Comparison of ENCODE assay signal across 11 cellular contexts in the genomic region with DNA sequence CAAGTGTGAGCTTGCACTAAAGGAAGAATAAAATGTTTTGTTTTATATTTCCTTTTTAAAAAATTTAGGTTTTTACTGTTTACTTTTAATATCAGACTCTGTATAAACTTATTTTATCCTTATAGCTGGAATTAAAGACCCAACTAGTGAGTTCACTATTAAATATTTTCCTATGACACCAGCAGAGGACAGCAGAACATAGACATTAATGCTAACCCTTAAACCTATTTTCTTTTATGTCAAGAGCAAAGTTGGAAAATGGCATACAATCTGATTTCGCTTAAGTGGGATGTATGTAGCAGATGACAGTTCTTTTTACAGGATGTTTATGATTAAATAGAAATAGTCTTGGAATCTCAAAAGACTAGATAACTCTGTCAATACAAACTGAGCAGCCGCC.
DNase-seq lines count a peak whose midpoint lies in the region; ATAC-seq and TF ChIP-seq lines count a peak whose summit lies in the region.
"Had no signal": no experiment of that assay in that cellular context is flagged by ENCODE, and none has a peak within 500 bp of the region (broad histone marks: within the 10 kb centered on the region; RNA-seq: fewer than 3 reads in every experiment).

No MANE protein-coding gene starts in this region.

- H3K4me3 ChIP-seq in Loucy (ENCODE audit: low read length, poor library complexity, severe bottlenecking) = no peak overlapping the region
- H3K4me3 ChIP-seq in astrocyte of the spinal cord (ENCODE audit: low read depth, low read length) = no peak overlapping the region
- H3K4me3 ChIP-seq in lower leg skin (ENCODE audit: low read depth, poor library complexity, severe bottlenecking) = no peak overlapping the region

- no peaks in the 10 kb centered on the region for H3K9me2 ChIP-seq in Loucy (replicated peaks; ENCODE audit: low read depth, low read length)

- no peaks in the 10 kb centered on the region for H3F3A ChIP-seq in Loucy (ENCODE audit: low read depth)

- intact Hi-C loops in lower leg skin (cut with DNase I; ENCODE audit: low total_unique reads) = no loop called here

- peak; percentile 68 for TF ChIP-seq CTCF in Loucy (conservative IDR thresholded peaks at IDR 0.05; ENCODE audit: low read length)
- peak; percentile 29 for TF ChIP-seq CTCF in astrocyte of the spinal cord (IDR thresholded peaks at IDR 0.05; ENCODE audit: low read depth, low read length)
- no peak for TF ChIP-seq CTCF in lower leg skin (IDR thresholded peaks at IDR 0.05)

- no peaks in the 10 kb centered on the region for H4K20me1 ChIP-seq in Loucy (ENCODE audit: insufficient read depth, low read length, poor library complexity, severe bottlenecking)

- peak; percentile 29 for DNase-seq in DMS53 treated with DMSO at 0.1 percent for 48 hours (lab: John Stamatoyannopoulos, UW; ENCODE audit: unreplicated experiment)
- DNase-seq in astrocyte of the spinal cord (ENCODE audit: low read depth, low spot score) = peak; percentile 14
- peak; percentile 4 for DNase-seq in midbrain (lab: John Stamatoyannopoulos, UW)
- DNase-seq in lower leg skin (ENCODE audit: low spot score in 2 of 2) = no peak
- DNase-seq: cerebellar nuclear complex; stimulated activated CD4-positive, alpha-beta T cell treated with anti-CD3 and anti-CD28 coated beads, Interleukin-1b, Interleukin-23, amount 100 ng/mL, for 48 hours had no signal

- H3K36me3 ChIP-seq in Loucy (ENCODE audit: insufficient read depth, low read length) = no peaks in the 10 kb centered on the region

- H3K9ac ChIP-seq in Loucy (ENCODE audit: low read depth, low read length, poor library complexity, severe bottlenecking) = no peak overlapping the region

- no peak overlapping the region for H3K4me2 ChIP-seq in Loucy (ENCODE audit: low read depth, low read length, poor library complexity, severe bottlenecking)

- H3K4me1 ChIP-seq in Loucy (ENCODE audit: insufficient read depth, low read length, poor library complexity, severe bottlenecking) = no peaks in the 10 kb centered on the region

- ATAC-seq in GM21447 (IDR thresholded peaks at IDR 0.05; ENCODE audit: unreplicated experiment) (no peak), GM19324 (IDR thresholded peaks at IDR 0.05; ENCODE audit: low FRiP score, unreplicated experiment) (no peak)
- ATAC-seq: left lobe of liver; stimulated activated memory B cell treated with anti-CD40 and anti-IgM and Interleukin-4, amounts not matched to agents 10 μg/mL and 1 μg/mL and 100 μg/mL, for 72 hours had no signal

- no peak overlapping the region for H2AFZ ChIP-seq in Loucy (ENCODE audit: low read length)

- in situ Hi-C loops in astrocyte of the spinal cord (cut with HindIII; ENCODE audit: low sequenced_read_pairs) = no loop called here

- no peaks in the 10 kb centered on the region for H3K27me3 ChIP-seq in Loucy (ENCODE audit: insufficient read depth, low read length, poor library complexity, severe bottlenecking)

- no peaks in the 10 kb centered on the region for H3K79me2 ChIP-seq in Loucy (ENCODE audit: insufficient read depth, low read length)

- WGBS in lower leg skin, 2 donors = 54 to 63% methylated on average over 2 of the region's 2 CpGs

- TF ChIP-seq POLR2A in lower leg skin (IDR thresholded peaks at IDR 0.05) = no peak

- no peaks in the 10 kb centered on the region for H3K9me3 ChIP-seq in Loucy (ENCODE audit: insufficient read depth, low read depth, low read length)

Comparison
In these comparisons a context has a peak if more than half of its experiments do, and no peak if none do; other contexts are left out.
1. DNase-seq: peak in DMS53 treated with DMSO at 0.1 percent for 48 hours (single experiment), astrocyte of the spinal cord (single experiment) and midbrain (single experiment); none in lower leg skin (0 of 2).
2. CTCF ChIP-seq: peak in Loucy (single experiment) and astrocyte of the spinal cord (single experiment); none in lower leg skin (0 of 3).